Comparison of ENCODE assay signal across 30 cellular contexts in the genomic region with DNA sequence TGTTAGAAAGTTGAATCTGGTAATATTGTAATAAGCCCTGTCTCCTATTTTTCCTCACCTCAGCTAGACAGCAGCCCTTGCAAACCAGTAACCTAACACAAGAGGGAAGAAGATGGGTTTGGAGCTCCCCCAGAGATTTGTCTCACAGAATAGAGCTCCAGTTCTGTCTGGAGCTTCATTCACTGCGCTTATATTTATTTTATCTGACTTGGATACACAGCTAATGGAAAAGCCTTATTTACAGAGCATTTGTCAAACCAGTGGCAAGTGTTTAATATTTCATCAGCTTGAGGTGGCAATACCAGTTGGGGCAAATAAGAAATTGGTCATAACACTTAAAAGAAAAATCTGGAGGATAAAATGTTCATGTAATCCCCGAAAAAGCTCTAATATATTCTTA.
"Had no signal": no experiment of that assay in that cellular context is flagged by ENCODE, and none has a peak within 500 bp of the region (broad histone marks: within the 10 kb centered on the region; RNA-seq: fewer than 3 reads in every experiment).

No MANE protein-coding gene starts in this region.

- FAIRE-seq: endometrium had no signal

- H3K27ac Mint-ChIP-seq: effector memory CD8-positive, alpha-beta T cell; immature natural killer cell; naive thymus-derived CD8-positive, alpha-beta T cell; nephron progenitor cell; progenitor cell of endocrine pancreas had no signal

- H3K9me3 Mint-ChIP-seq: nephron progenitor cell had no signal

- H3K4me3 ChIP-seq: esophagus squamous epithelium, heart right ventricle, lower lobe of right lung, right atrium auricular region, smooth muscle cell, stomach, thyroid gland, vagina had no signal

- H3K4me3 Mint-ChIP-seq: effector memory CD8-positive, alpha-beta T cell; immature natural killer cell; naive thymus-derived CD8-positive, alpha-beta T cell; nephron progenitor cell had no signal

- H3K9me3 ChIP-seq: heart right ventricle, lower lobe of right lung, neutrophil, right atrium auricular region, thyroid gland, vagina had no signal

- H3K27ac ChIP-seq: esophagus squamous epithelium, heart right ventricle, lower lobe of right lung, neutrophil, parathyroid adenoma, right atrium auricular region, stomach, thyroid gland, vagina had no signal

- H3K4me1 ChIP-seq: esophagus squamous epithelium, heart right ventricle, lower lobe of right lung, parathyroid adenoma, right atrium auricular region, stomach, thyroid gland, vagina had no signal

- H3K4me1 Mint-ChIP-seq: immature natural killer cell; naive thymus-derived CD8-positive, alpha-beta T cell; nephron progenitor cell had no signal

- H3K36me3 ChIP-seq: esophagus squamous epithelium, heart right ventricle, lower lobe of right lung, neutrophil, right atrium auricular region, stomach, thyroid gland, vagina had no signal

- ATAC-seq: effector memory CD8-positive, alpha-beta T cell; heart right ventricle; left ventricle myocardium superior; lower lobe of right lung; naive thymus-derived CD8-positive, alpha-beta T cell; sciatic nerve had no signal

- H3K36me3 Mint-ChIP-seq: immature natural killer cell; naive thymus-derived CD8-positive, alpha-beta T cell had no signal

- H3K27me3 Mint-ChIP-seq: effector memory CD8-positive, alpha-beta T cell; naive thymus-derived CD8-positive, alpha-beta T cell; progenitor cell of endocrine pancreas had no signal

- DNase-seq: cortex of kidney; effector memory CD8-positive, alpha-beta T cell; erythroblast; esophagus squamous epithelium; foreskin melanocyte; glutamatergic neuron; heart right ventricle; hippocampal formation; immature natural killer cell; islet precursor cell; left ventricle myocardium superior; lower lobe of right lung; naive thymus-derived CD8-positive, alpha-beta T cell; nephron progenitor cell; stimulated activated CD4-positive, alpha-beta T cell treated with anti-CD3 and anti-CD28 coated beads, Interleukin-12 subunit alpha, Interleukin-12 subunit beta, amount 100 ng/mL, for 4 hours; stimulated activated CD4-positive, alpha-beta T cell treated with anti-CD3 and anti-CD28 coated beads, Interleukin-1b, Interleukin-23, amount 100 ng/mL, for 48 hours; stimulated activated CD4-positive, alpha-beta T cell treated with anti-CD3 and anti-CD28 coated beads, Interleukin-4, amount 100 ng/mL, for 1 hour; stimulated activated CD8-positive, alpha-beta memory T cell treated with anti-CD3 and anti-CD28 coated beads, Interleukin-4, amount 100 ng/mL, for 48 hours; stimulated activated naive CD4-positive, alpha-beta T cell treated with Interleukin-2 at 50 U/mL for 16 hours; stomach; thyroid gland; trophoblast cell had no signal

- H3K27me3 ChIP-seq: esophagus squamous epithelium, heart right ventricle, neutrophil, right atrium auricular region, stomach, thyroid gland, vagina had no signal
